ENCODE assay signal across 8 cellular contexts in the genomic region with DNA sequence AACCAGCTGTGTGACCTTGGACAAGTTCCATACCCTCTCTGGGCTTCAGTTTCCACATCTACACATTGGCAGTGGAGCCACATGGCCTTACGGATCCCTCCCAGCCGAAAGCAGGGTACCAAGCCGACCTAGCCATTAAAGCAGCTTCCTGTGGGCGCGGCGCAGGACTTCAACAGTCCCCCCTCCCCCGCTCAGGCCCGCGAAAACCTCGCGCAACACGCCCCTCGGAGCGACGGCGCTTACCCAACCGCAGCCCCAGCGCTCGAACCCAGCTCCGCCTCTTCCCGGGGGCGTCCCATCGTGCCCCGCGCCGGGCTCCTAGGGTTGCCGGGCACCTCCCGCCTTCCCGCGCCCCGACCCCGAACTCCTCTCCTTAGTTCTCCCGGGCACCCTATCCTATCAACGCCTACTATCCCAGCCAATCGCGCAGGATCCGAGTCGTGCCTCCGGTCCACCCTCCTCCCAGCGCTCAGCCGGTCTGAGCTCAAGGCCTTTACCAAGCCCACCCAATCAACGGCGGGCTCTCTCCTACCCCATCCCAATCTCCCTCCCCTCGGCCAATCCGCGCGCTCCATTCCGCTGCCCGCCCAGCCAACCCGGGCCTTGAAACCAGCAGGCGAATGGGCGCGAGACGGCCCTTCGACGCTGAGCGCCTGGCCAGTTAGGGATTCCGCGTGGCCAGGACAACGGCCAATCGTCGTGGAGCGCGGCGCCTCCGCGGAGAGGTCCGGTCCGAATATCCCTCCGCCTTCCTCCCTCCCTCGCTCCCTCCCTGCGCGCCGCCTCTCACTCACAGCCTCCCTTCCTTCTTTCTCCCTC. TPM values are rescaled to one million over a fixed set of nuclear protein-coding genes. Genes with fewer than 3 reads are reported as not detected.
DNase-seq lines count a peak whose midpoint lies in the region; ATAC-seq, FAIRE-seq and TF ChIP-seq lines count a peak whose summit lies in the region.

Gene KPNB1 (plus strand): TSS at position 767 of the 819 bp plus-strand sequence. CDS start 326 bp downstream, outside the sequence.

- H3K4me3 Mint-ChIP-seq in chondrocyte (ENCODE audit: unreplicated experiment) = peak within 1 kb of the TSS; percentile 98

- TF ChIP-seq CTCF in chondrocyte (IDR thresholded peaks at IDR 0.05) (no peak), kidney (IDR thresholded peaks at IDR 0.05; ENCODE audit: borderline replicate concordance, extremely low read depth, insufficient read depth) (no peak)

- H3K9ac ChIP-seq in kidney (ENCODE audit: low read length in 2 of 2) = peak within 1 kb of the TSS; percentile 90

- H3K4me1 Mint-ChIP-seq in chondrocyte (ENCODE audit: low read depth) = peaks cover 44% of the 10 kb centered on the region

- peak; percentile 83 for ATAC-seq in HG03439 (IDR thresholded peaks at IDR 0.05; ENCODE audit: unreplicated experiment)

- H3K27me3 Mint-ChIP-seq in chondrocyte (ENCODE audit: low read depth) = no peaks in the 10 kb centered on the region

- TF ChIP-seq POLR2A in GM19193 (IDR thresholded peaks at IDR 0.05; ENCODE audit: extremely low read depth, insufficient read depth, insufficient read length) = peak; percentile 83

- H3K4me1 ChIP-seq in kidney (ENCODE audit: control insufficient read depth in 1 of 2, insufficient read depth in 1 of 2, low read depth in 1 of 2, low read length in 2 of 2) = peaks cover 4 to 9% of the 10 kb centered on the region in 2 donors

- no peaks in the 10 kb centered on the region for H3K9me3 Mint-ChIP-seq in chondrocyte (ENCODE audit: low read depth)

- H3K9me3 ChIP-seq in kidney (ENCODE audit: control insufficient read depth in 1 of 2, low read length in 2 of 2) = no peaks in the 10 kb centered on the region

- H3K36me3 ChIP-seq in kidney (ENCODE audit: control insufficient read depth in 1 of 2, insufficient read depth in 2 of 2, low read length in 2 of 2) = peaks cover 7 to 11% of the 10 kb centered on the region in 2 donors

- peak within 1 kb of the TSS; percentile 91 to 92 for H3K27ac ChIP-seq in kidney (ENCODE audit: low read depth in 2 of 2, low read length in 2 of 2)

- H3K27ac Mint-ChIP-seq in chondrocyte (ENCODE audit: unreplicated experiment) = peak within 1 kb of the TSS; percentile 98

- FAIRE-seq in kidney (lab: Jason Lieb, UNC) = peak; percentile 96

- intact Hi-C loops in kidney (cut with DNase I) = no loop called here

- peak within 1 kb of the TSS; percentile 94 to 98 for H3K4me3 ChIP-seq in kidney (ENCODE audit: low read length in 2 of 2)

- H3K36me3 Mint-ChIP-seq in chondrocyte (ENCODE audit: low read depth) = peaks cover 16% of the 10 kb centered on the region

- DNase-seq in AG20443 (ENCODE audit: low spot score) (peak; percentile 95), NCI-H510A treated with DMSO at 0.1 percent for 48 hours (lab: John Stamatoyannopoulos, UW) (peak; percentile 98), chondrocyte (ENCODE audit: low spot score) (peak; percentile 100), kidney (peak; percentile 100)
- peak; percentile 96 for DNase-seq in activated CD4-positive, alpha-beta T cell treated with anti-CD3 and anti-CD28 coated beads for 24 hours (ENCODE audit: low read depth in 2 of 2)
- DNase-seq in stimulated activated CD4-positive, alpha-beta T cell treated with anti-CD3 and anti-CD28 coated beads, Interleukin-15, amount 100 ng/mL, for 24 hours = peak; percentile 99

RNA-seq across cellular contexts. Expression of gene KPNB1, which starts in this region (rescaled TPM):
- total RNA-seq in chondrocyte (292 to 306 TPM (median 298 TPM) in 3 replicates), kidney (220 TPM)
- 49.1 TPM for polyA plus RNA-seq in kidney (ENCODE audit: insufficient read depth, low read depth, low replicate concordance)

Comparison
In these comparisons a context has a peak if more than half of its experiments do, and no peak if none do; other contexts are left out.
1. Peak in every context shown above with its lines: DNase-seq, ATAC-seq, H3K4me3 ChIP-seq and H3K27ac ChIP-seq.